ENCODE assay signal across 1 cellular context in genomic region chr6:159790149-159790946, GRCh38.
A peak's percentile ranks its signal among the peaks of the same experiment; 100 is the strongest.
TF ChIP-seq lines count a peak whose summit lies in the region.

Gene MRPL18 (plus strand): TSS chr6:159790467. CDS start chr6:159790588, 121 bp downstream.

TF ChIP-seq in HepG2, 621 proteins besides CTCF, POLR2A, EP300 and RAD21 (continued from another document and continues in another):
- TF ChIP-seq KIAA2018 (CRISPR knock-in tag; IDR thresholded peaks at IDR 0.05; ENCODE audit: borderline replicate concordance) (no peak), ZNF513 (CRISPR knock-in tag; conservative IDR thresholded peaks at IDR 0.05) (no peak), GMEB2 (CRISPR knock-in tag; IDR thresholded peaks at IDR 0.05; ENCODE audit: low read depth) (peak; percentile 94), PBX2 (CRISPR knock-in tag; IDR thresholded peaks at IDR 0.05) (peak; percentile 96), TEF (CRISPR knock-in tag; IDR thresholded peaks at IDR 0.05) (no peak), MLLT10 (CRISPR knock-in tag; IDR thresholded peaks at IDR 0.05) (no peak), ZNF879 (CRISPR knock-in tag; IDR thresholded peaks at IDR 0.05) (no peak; the same call in 1 of the 2 replicates), TSC22D2 (CRISPR knock-in tag; IDR thresholded peaks at IDR 0.05; ENCODE audit: borderline replicate concordance) (no peak), CREM (IDR thresholded peaks at IDR 0.05) (peak; percentile 81), CREM (CRISPR knock-in tag; IDR thresholded peaks at IDR 0.05) (no peak), BRF2 (CRISPR knock-in tag; IDR thresholded peaks at IDR 0.05) (peak; percentile 4; the same call in 1 of the 2 replicates), BCL6 (CRISPR knock-in tag; IDR thresholded peaks at IDR 0.05) (0 out of 2 replicates have a peak, but pooled peaks have one; percentile 8), ZNF205 (CRISPR knock-in tag; IDR thresholded peaks at IDR 0.05) (no peak), PAXIP1 (CRISPR knock-in tag; conservative IDR thresholded peaks at IDR 0.05) (no peak; the same call in 1 of the 2 replicates), ZNF10 (CRISPR knock-in tag; IDR thresholded peaks at IDR 0.05; ENCODE audit: borderline replicate concordance, low read depth) (no peak), ZNF724P (CRISPR knock-in tag; IDR thresholded peaks at IDR 0.05; ENCODE audit: borderline replicate concordance) (no peak), ZNF318 (CRISPR knock-in tag; IDR thresholded peaks at IDR 0.05) (no peak), TEAD2 (CRISPR knock-in tag; IDR thresholded peaks at IDR 0.05) (no peak), FOXK1 (CRISPR knock-in tag; IDR thresholded peaks at IDR 0.05; ENCODE audit: borderline replicate concordance, low read depth) (peak; percentile 66; the same call in 1 of the 2 replicates), ZNF512 (CRISPR knock-in tag; IDR thresholded peaks at IDR 0.05) (no peak)
